10 cellular contexts compared by ENCODE assay signal in genomic region chr12:9115731-9116689, GRCh38. TPM values are rescaled to one million over a fixed set of nuclear protein-coding genes. Genes with fewer than 3 reads are reported as not detected.
DNase-seq lines count a peak whose midpoint lies in the region; ATAC-seq and FAIRE-seq lines count a peak whose summit lies in the region.
"Had no signal": no experiment of that assay in that cellular context is flagged by ENCODE, and none has a peak within 500 bp of the region (broad histone marks: within the 10 kb centered on the region; RNA-seq: fewer than 3 reads in every experiment).

Gene A2M (minus strand): TSS chr12:9115919. CDS start chr12:9115849, 70 bp downstream.

- no peak within 1 kb of the TSS for H4K8ac ChIP-seq in mesenchymal stem cell (ENCODE audit: low read length)

- H3K4me2 ChIP-seq in mesenchymal stem cell (ENCODE audit: low read length, poor library complexity, severe bottlenecking): no peak within 1 kb of the TSS

- H3K27ac ChIP-seq in mesenchymal stem cell (ENCODE audit: low read length, poor library complexity, severe bottlenecking) (no peak within 1 kb of the TSS), subcutaneous abdominal adipose tissue (ENCODE audit: low read depth, low read length) (peak within 1 kb of the TSS; percentile 89)

- WGBS in mesenchymal stem cell: 50% methylated on average over 10 of the region's 10 CpGs

- no peak within 1 kb of the TSS for H2BK5ac ChIP-seq in mesenchymal stem cell (ENCODE audit: low read depth, low read length, poor library complexity, severe bottlenecking)

- peak; percentile 60 for FAIRE-seq in endometrium (lab: Jason Lieb, UNC)

- peak; percentile 52 for DNase-seq in MV-4-11 (lab: John Stamatoyannopoulos, UW)
- peak; percentile 80 for DNase-seq in mesenchymal stem cell
- no peak for DNase-seq in GDM1 (lab: John Stamatoyannopoulos, UW)
- DNase-seq in activated gamma-delta T cell treated with Interleukin-2 at 50 U/mL for 16 hours: no peak
- DNase-seq: activated CD4-positive, alpha-beta T cell treated with anti-CD3 and anti-CD28 coated beads, Interleukin-2, amount 10 ng/mL, durations not matched to agents 7 days and 5 days; NCI-H2081 treated with DMSO at 0.1 percent for 48 hours had no signal

- H3K4me3 ChIP-seq in mesenchymal stem cell (ENCODE audit: insufficient read depth in 1 of 2, low read depth in 1 of 2, low read length in 2 of 2) (peak within 1 kb of the TSS in 1 of 2 experiments; percentile 56), subcutaneous abdominal adipose tissue (ENCODE audit: low read depth in 1 of 5, low read length in 5 of 5) (peak within 1 kb of the TSS; percentile 52 to 85 (median 65))

- no peak within 1 kb of the TSS for H2BK120ac ChIP-seq in mesenchymal stem cell (ENCODE audit: low read depth, low read length)

- H3K4ac ChIP-seq in mesenchymal stem cell (ENCODE audit: low read depth in 1 of 2, low read length in 2 of 2): no peak within 1 kb of the TSS

- no peak within 1 kb of the TSS for H3K14ac ChIP-seq in mesenchymal stem cell (ENCODE audit: low read length in 2 of 2)

- H3K79me1 ChIP-seq in mesenchymal stem cell (replicated peaks; ENCODE audit: low read length, poor library complexity, severe bottlenecking): no peaks in the 10 kb centered on the region

- no peak within 1 kb of the TSS for H2AFZ ChIP-seq in mesenchymal stem cell (ENCODE audit: low read depth, low read length)

- H3K9me3 ChIP-seq in mesenchymal stem cell (ENCODE audit: control insufficient read depth, low read length) (no peaks in the 10 kb centered on the region), subcutaneous abdominal adipose tissue (ENCODE audit: control insufficient read depth in 5 of 5, low read length in 5 of 5) (no peaks in the 10 kb centered on the region)

- H3K9ac ChIP-seq in mesenchymal stem cell (ENCODE audit: low read length) (peak within 1 kb of the TSS; percentile 44), subcutaneous abdominal adipose tissue (ENCODE audit: low read length in 5 of 5) (peak within 1 kb of the TSS in 3 of 5 donors; percentile 8 to 24 (median 13))

- H3K4me1 ChIP-seq in mesenchymal stem cell (ENCODE audit: control insufficient read depth, insufficient read depth, low read depth, low read length): no peaks in the 10 kb centered on the region
- H3K4me1 ChIP-seq in subcutaneous abdominal adipose tissue (ENCODE audit: control insufficient read depth in 5 of 5, insufficient read depth in 5 of 5, low read length in 5 of 5): peaks cover 0 to 56% (median 17%) of the 10 kb centered on the region in 5 donors

- no peak within 1 kb of the TSS for H4K91ac ChIP-seq in mesenchymal stem cell (ENCODE audit: low read length)

- H2BK15ac ChIP-seq in mesenchymal stem cell (ENCODE audit: low read depth, poor library complexity, severe bottlenecking): no peak within 1 kb of the TSS

- H3K27me3 ChIP-seq in mesenchymal stem cell (ENCODE audit: control insufficient read depth in 1 of 2, insufficient read depth in 1 of 2, low read length in 2 of 2) (peaks cover 0 to 5% of the 10 kb centered on the region in 2 experiments), subcutaneous abdominal adipose tissue (ENCODE audit: control insufficient read depth in 5 of 5, insufficient read depth in 4 of 5, low read length in 5 of 5) (peaks cover 0 to 2% (median 0%) of the 10 kb centered on the region in 5 donors)

- H3K18ac ChIP-seq in mesenchymal stem cell (ENCODE audit: low read depth in 1 of 2, low read length in 2 of 2): no peak within 1 kb of the TSS

- H3K36me3 ChIP-seq in mesenchymal stem cell (ENCODE audit: control insufficient read depth in 1 of 2, insufficient read depth in 2 of 2, low read depth in 1 of 2, low read length in 2 of 2): no peaks in the 10 kb centered on the region
- peaks cover 0 to 19% (median 10%) of the 10 kb centered on the region in 5 donors for H3K36me3 ChIP-seq in subcutaneous abdominal adipose tissue (ENCODE audit: control insufficient read depth in 5 of 5, insufficient read depth in 5 of 5, low read length in 5 of 5)

- H2BK12ac ChIP-seq in mesenchymal stem cell (ENCODE audit: low read length in 2 of 2): no peak within 1 kb of the TSS

- ATAC-seq in GM19351 (IDR thresholded peaks at IDR 0.05; ENCODE audit: unreplicated experiment): no peak
- no peak for ATAC-seq in HG03095 (IDR thresholded peaks at IDR 0.05; ENCODE audit: unreplicated experiment)

- no peak within 1 kb of the TSS for H2AK5ac ChIP-seq in mesenchymal stem cell (ENCODE audit: low read length, severe bottlenecking)

- H3K23ac ChIP-seq in mesenchymal stem cell (ENCODE audit: low read length in 2 of 2): no peak within 1 kb of the TSS

RNA-seq across cellular contexts. Expression of gene A2M, which starts in this region (rescaled TPM):
- polyA plus RNA-seq in mesenchymal stem cell (2013, experiment 1 of 2): 66.0 TPM
- 64.8 TPM for polyA plus RNA-seq in mesenchymal stem cell (2013, experiment 2 of 2)

Comparison
In these comparisons a context has a peak if more than half of its experiments do, and no peak if none do; other contexts are left out.
1. DNase-seq: peak in MV-4-11 (single experiment) and mesenchymal stem cell (single experiment); none in GDM1 (single experiment) and activated gamma-delta T cell treated with Interleukin-2 at 50 U/mL for 16 hours (single experiment).